23 cellular contexts compared by ENCODE assay signal in genomic region chr4:37723067-37723466, GRCh38. TPM values are rescaled to one million over a fixed set of nuclear protein-coding genes. Genes with fewer than 3 reads are reported as not detected.
DNase-seq lines count a peak whose midpoint lies in the region; ATAC-seq and TF ChIP-seq lines count a peak whose summit lies in the region.
"Had no signal": no experiment of that assay in that cellular context is flagged by ENCODE, and none has a peak within 500 bp of the region (broad histone marks: within the 10 kb centered on the region; RNA-seq: fewer than 3 reads in every experiment).

No MANE protein-coding gene starts in this region.

- peak; percentile 23 to 34 for ATAC-seq in activated T-cell treated with anti-CD3 and anti-CD28 coated beads, Interleukin-2, amount 50 U/mL, for 72 hours (replicated peaks in 1 of 2)
- ATAC-seq in activated T-cell treated with anti-CD3 and anti-CD28 coated beads, Interleukin-2, amount 50 U/mL, for 4 hours: no peak
- no peak for ATAC-seq in activated T-helper 17 cell treated with anti-CD3 and anti-CD28 coated beads, Interleukin-2, amount 50 U/mL, for 72 hours (replicated peaks)
- ATAC-seq: A549 had no signal

- peaks cover 4% of the 10 kb centered on the region for H3K27me3 Mint-ChIP-seq in activated T-cell treated with anti-CD3 and anti-CD28 coated beads, Interleukin-2, amount 50 U/mL, for 72 hours (ENCODE audit: low read depth)
- no peaks in the 10 kb centered on the region for H3K27me3 Mint-ChIP-seq in activated T-cell treated with anti-CD3 and anti-CD28 coated beads, Interleukin-2, amount 50 U/mL, for 4 hours (ENCODE audit: low read depth)
- H3K27me3 Mint-ChIP-seq in activated T-helper 17 cell treated with anti-CD3 and anti-CD28 coated beads, Interleukin-2, amount 50 U/mL, for 72 hours: no peaks in the 10 kb centered on the region
- H3K27me3 Mint-ChIP-seq: CD4-positive, alpha-beta T cell had no signal

- no peak overlapping the region for H3K18ac ChIP-seq in trophoblast cell (ENCODE audit: low read length)

- H2AFZ ChIP-seq in trophoblast cell (ENCODE audit: insufficient read depth, low read length, poor library complexity): no peak overlapping the region
- H2AFZ ChIP-seq: GM23248 had no signal

- no peaks in the 10 kb centered on the region for H3K27me3 ChIP-seq in trophoblast cell (ENCODE audit: insufficient read depth, low read length)
- H3K27me3 ChIP-seq: BE2C; BLaER1 treated with 17β-estradiol and CSF1 and Interleukin-3, amounts not matched to agents 10 nM and 100 nM had no signal

- no peak for TF ChIP-seq CTCF in HEK293 (tag by site-specific recombination; IDR thresholded peaks at IDR 0.05)

- no peak overlapping the region for H3K23ac ChIP-seq in trophoblast cell (ENCODE audit: low read length)

- POLR2A ChIA-PET in HEK293 (lab: Yijun Ruan, JAX): no interaction called here

- H4K91ac ChIP-seq in trophoblast cell (ENCODE audit: low read depth, low read length): no peak overlapping the region

- no peak overlapping the region for H3K4me3 Mint-ChIP-seq in activated T-cell treated with anti-CD3 and anti-CD28 coated beads, Interleukin-2, amount 50 U/mL, for 72 hours
- H3K4me3 Mint-ChIP-seq in activated T-cell treated with anti-CD3 and anti-CD28 coated beads, Interleukin-2, amount 50 U/mL, for 4 hours: no peak overlapping the region
- no peak overlapping the region for H3K4me3 Mint-ChIP-seq in activated T-helper 17 cell treated with anti-CD3 and anti-CD28 coated beads, Interleukin-2, amount 50 U/mL, for 72 hours
- H3K4me3 Mint-ChIP-seq: CD14-positive monocyte; CD4-positive, alpha-beta T cell had no signal

- no peak overlapping the region for H4K8ac ChIP-seq in trophoblast cell (ENCODE audit: low read depth, low read length)

- H2BK5ac ChIP-seq in trophoblast cell (ENCODE audit: low read depth, low read length, poor library complexity): no peak overlapping the region

- DNase-seq in activated T-cell treated with anti-CD3 and anti-CD28 coated beads, Interleukin-2, amount 50 U/mL, for 72 hours: peak in 1 of 2 donors; percentile 9
- no peak for DNase-seq in activated T-cell treated with anti-CD3 and anti-CD28 coated beads, Interleukin-2, amount 50 U/mL, for 4 hours
- DNase-seq in trophoblast cell (peak; percentile 28 to 80), DMS153 (lab: John Stamatoyannopoulos, UW) (no peak), globus pallidus (ENCODE audit: low spot score) (no peak), ecto neural progenitor cell (ENCODE audit: low spot score) (no peak)
- DNase-seq: 8988T; ACHN; AML-193; BE2C; CD4-positive, alpha-beta T cell; COR-L47; DMS79; EL; GDM1; GM23248; H7; HCEC 1CT had no signal

- H3K9me3 Mint-ChIP-seq in activated T-cell treated with anti-CD3 and anti-CD28 coated beads, Interleukin-2, amount 50 U/mL, for 72 hours: no peaks in the 10 kb centered on the region
- no peaks in the 10 kb centered on the region for H3K9me3 Mint-ChIP-seq in activated T-cell treated with anti-CD3 and anti-CD28 coated beads, Interleukin-2, amount 50 U/mL, for 4 hours
- H3K9me3 Mint-ChIP-seq in activated T-helper 17 cell treated with anti-CD3 and anti-CD28 coated beads, Interleukin-2, amount 50 U/mL, for 72 hours: no peaks in the 10 kb centered on the region
- H3K9me3 Mint-ChIP-seq: CD4-positive, alpha-beta T cell had no signal

- H3K9me3 ChIP-seq in HEK293 (ENCODE audit: control insufficient read depth, insufficient read depth, low read depth, low read length) (no peaks in the 10 kb centered on the region), trophoblast cell (ENCODE audit: insufficient read depth, low read depth, low read length) (no peaks in the 10 kb centered on the region)
- H3K9me3 ChIP-seq: A549; BE2C; BLaER1 treated with 17β-estradiol and CSF1 and Interleukin-3, amounts not matched to agents 10 nM and 100 nM had no signal

- H4K12ac ChIP-seq in trophoblast cell (ENCODE audit: low read depth, low read length): no peak overlapping the region

- no peak overlapping the region for H3K4ac ChIP-seq in trophoblast cell (ENCODE audit: low read depth, low read length)

- no peak overlapping the region for H3K27ac Mint-ChIP-seq in activated T-cell treated with anti-CD3 and anti-CD28 coated beads, Interleukin-2, amount 50 U/mL, for 72 hours
- H3K27ac Mint-ChIP-seq in activated T-helper 17 cell treated with anti-CD3 and anti-CD28 coated beads, Interleukin-2, amount 50 U/mL, for 72 hours: peak overlapping the region; percentile 3
- H3K27ac Mint-ChIP-seq: CD14-positive monocyte had no signal

- CTCF ChIA-PET in HEK293 (lab: Yijun Ruan, JAX): no interaction called here

- H3K79me1 ChIP-seq in trophoblast cell (ENCODE audit: low read length): peaks cover 2% of the 10 kb centered on the region

- H3K79me2 ChIP-seq in trophoblast cell (ENCODE audit: control insufficient read depth, insufficient read depth, low read length, poor library complexity): no peaks in the 10 kb centered on the region

- no peak overlapping the region for H3K14ac ChIP-seq in trophoblast cell (ENCODE audit: low read length)

- no peak overlapping the region for H3K9ac ChIP-seq in trophoblast cell (ENCODE audit: low read length)
- H3K9ac ChIP-seq: BLaER1 treated with 17β-estradiol and CSF1 and Interleukin-3, amounts not matched to agents 10 nM and 100 nM; GM23248 had no signal

- H3K4me1 ChIP-seq in HEK293 (ENCODE audit: control insufficient read depth, insufficient read depth, low read length) (no peaks in the 10 kb centered on the region), trophoblast cell (ENCODE audit: control insufficient read depth in 1 of 2, insufficient read depth in 2 of 2, low read length in 2 of 2) (peaks cover 2% of the 10 kb centered on the region in 2 experiments)
- H3K4me1 ChIP-seq: A549, BE2C had no signal

- no peak overlapping the region for H2BK12ac ChIP-seq in trophoblast cell (ENCODE audit: low read length)

- no peak overlapping the region for H3K4me2 ChIP-seq in trophoblast cell (ENCODE audit: low read length)
- H3K4me2 ChIP-seq: A549; BLaER1 treated with 17β-estradiol and CSF1 and Interleukin-3, amounts not matched to agents 10 nM and 100 nM had no signal

- H3K4me3 ChIP-seq in HEK293 (ENCODE audit: low read depth, low read length): no peak overlapping the region
- no peak overlapping the region for H3K4me3 ChIP-seq in trophoblast cell (ENCODE audit: low read depth, low read length)
- H3K4me3 ChIP-seq: A549; BLaER1 treated with 17β-estradiol and CSF1 and Interleukin-3, amounts not matched to agents 10 nM and 100 nM; GM23248 had no signal

- peaks cover 18% of the 10 kb centered on the region for H3K4me1 Mint-ChIP-seq in activated T-cell treated with anti-CD3 and anti-CD28 coated beads, Interleukin-2, amount 50 U/mL, for 72 hours (ENCODE audit: low read depth)
- H3K4me1 Mint-ChIP-seq in activated T-cell treated with anti-CD3 and anti-CD28 coated beads, Interleukin-2, amount 50 U/mL, for 4 hours (ENCODE audit: low read depth): peaks cover 14% of the 10 kb centered on the region
- H3K4me1 Mint-ChIP-seq in activated T-helper 17 cell treated with anti-CD3 and anti-CD28 coated beads, Interleukin-2, amount 50 U/mL, for 72 hours: peaks cover 8% of the 10 kb centered on the region

- no peaks in the 10 kb centered on the region for H3K36me3 Mint-ChIP-seq in activated T-cell treated with anti-CD3 and anti-CD28 coated beads, Interleukin-2, amount 50 U/mL, for 72 hours (ENCODE audit: insufficient read depth in 2 of 2)
- no peaks in the 10 kb centered on the region for H3K36me3 Mint-ChIP-seq in activated T-cell treated with anti-CD3 and anti-CD28 coated beads, Interleukin-2, amount 50 U/mL, for 4 hours (ENCODE audit: insufficient read depth)
- H3K36me3 Mint-ChIP-seq in activated T-helper 17 cell treated with anti-CD3 and anti-CD28 coated beads, Interleukin-2, amount 50 U/mL, for 72 hours (ENCODE audit: low read depth): no peaks in the 10 kb centered on the region
- H3K36me3 Mint-ChIP-seq: CD14-positive monocyte had no signal

- no peaks in the 10 kb centered on the region for H3K36me3 ChIP-seq in HEK293 (ENCODE audit: control insufficient read depth in 2 of 2, insufficient read depth in 1 of 2, low read length in 2 of 2)
- no peaks in the 10 kb centered on the region for H3K36me3 ChIP-seq in trophoblast cell (ENCODE audit: control insufficient read depth in 1 of 2, insufficient read depth in 2 of 2, low read length in 2 of 2)
- H3K36me3 ChIP-seq: BE2C; BLaER1 treated with 17β-estradiol and CSF1 and Interleukin-3, amounts not matched to agents 10 nM and 100 nM had no signal

- H2AK5ac ChIP-seq in trophoblast cell (ENCODE audit: low read length): no peak overlapping the region

- no peak overlapping the region for H2BK120ac ChIP-seq in trophoblast cell (ENCODE audit: insufficient read depth, low read length, poor library complexity)

- no CpG with 5 or more reads among the region's 1 CpG for WGBS in trophoblast cell (ENCODE audit: extremely low coverage, insufficient coverage, insufficient read length)

- H3K27ac ChIP-seq in HEK293 (ENCODE audit: extremely low read depth, low read depth, low read length) (no peak overlapping the region), trophoblast cell (ENCODE audit: low read depth, low read length) (no peak overlapping the region)
- H3K27ac ChIP-seq: A549; BLaER1 treated with 17β-estradiol and CSF1 and Interleukin-3, amounts not matched to agents 10 nM and 100 nM; GM23248 had no signal

TF ChIP-seq in HEK293, 187 proteins besides CTCF, POLR2A, EP300 and RAD21 (continues in another document):
- TF ChIP-seq ZNF585B (tag by site-specific recombination; IDR thresholded peaks at IDR 0.05) (no peak), ZNF623 (tag by site-specific recombination; IDR thresholded peaks at IDR 0.05) (peak; percentile 75), ZSCAN16 (tag by site-specific recombination; IDR thresholded peaks at IDR 0.05) (no peak), ZNF398 (tag by site-specific recombination; IDR thresholded peaks at IDR 0.05) (no peak), BCL11A (tag by site-specific recombination; IDR thresholded peaks at IDR 0.05; ENCODE audit: low read depth) (no peak)

RNA-seq across cellular contexts. Expression of gene RELL1, which starts 36.9 kb away (rescaled TPM):
- total RNA-seq in activated T-cell treated with anti-CD3 and anti-CD28 coated beads, Interleukin-2, amount 50 U/mL, for 72 hours: 10 to 100 TPM; 14.0 to 18.9 TPM
- total RNA-seq in activated T-cell treated with anti-CD3 and anti-CD28 coated beads, Interleukin-2, amount 50 U/mL, for 4 hours: 1 to 10 TPM; 7.7 to 9.0 (median 8.2) TPM
- 10 to 100 TPM; 15.5 to 20.8 TPM for total RNA-seq in activated T-helper 17 cell treated with anti-CD3 and anti-CD28 coated beads, Interleukin-2, amount 50 U/mL, for 72 hours
- polyA plus RNA-seq in trophoblast cell (2013): 31.0 and 31.5 TPM in 2 replicates

Comparison
In these comparisons a context has a peak if more than half of its experiments do, and no peak if none do; other contexts are left out.
1. ATAC-seq: peak in activated T-cell treated with anti-CD3 and anti-CD28 coated beads, Interleukin-2, amount 50 U/mL, for 72 hours (2 of 2); none in activated T-cell treated with anti-CD3 and anti-CD28 coated beads, Interleukin-2, amount 50 U/mL, for 4 hours (0 of 2) and activated T-helper 17 cell treated with anti-CD3 and anti-CD28 coated beads, Interleukin-2, amount 50 U/mL, for 72 hours (single experiment).
2. DNase-seq: peak in trophoblast cell (2 of 2); none in activated T-cell treated with anti-CD3 and anti-CD28 coated beads, Interleukin-2, amount 50 U/mL, for 4 hours (single experiment), DMS153 (single experiment), globus pallidus (single experiment) and ecto neural progenitor cell (single experiment).